ENCODE assay signal across 16 cellular contexts in genomic region chr9:96163141-96163540, GRCh38.
DNase-seq lines count a peak whose midpoint lies in the region; ATAC-seq and TF ChIP-seq lines count a peak whose summit lies in the region.
"Had no signal": no experiment of that assay in that cellular context is flagged by ENCODE, and none has a peak within 500 bp of the region (broad histone marks: within the 10 kb centered on the region; RNA-seq: fewer than 3 reads in every experiment).

No MANE protein-coding gene starts in this region.

- DNase-seq in SIG-M5 treated with dmso at 0.1 percent for 504 hours (lab: John Stamatoyannopoulos, UW; ENCODE audit: unreplicated experiment) (peak; percentile 62), SIG-M5 (lab: John Stamatoyannopoulos, UW) (no peak), NB4 (ENCODE audit: low read depth) (peak; percentile 69), islet precursor cell (peak; percentile 4), NCI-H446 (lab: John Stamatoyannopoulos, UW) (no peak)
- DNase-seq: 8988T; AML-193; C1 segment of cervical spinal cord; Calu3; CD4-positive, alpha-beta T cell; DMS 273 treated with DMSO at 0.1 percent for 48 hours; GOT3; H9 had no signal

- TF ChIP-seq CTCF in NB4 (IDR thresholded peaks at IDR 0.05; ENCODE audit: low read depth, low read length): no peak

- peak overlapping the region; percentile 49 for H3K4me3 ChIP-seq in NB4 (ENCODE audit: low read depth, low read length)
- H3K4me3 ChIP-seq: GM12878 had no signal

- ATAC-seq in HG03460 (IDR thresholded peaks at IDR 0.05; ENCODE audit: unreplicated experiment) (no peak), HG03432 (IDR thresholded peaks at IDR 0.05; ENCODE audit: unreplicated experiment) (no peak)
- ATAC-seq: GM12878 had no signal

- TF ChIP-seq POLR2A in NB4 (IDR thresholded peaks at IDR 0.05; ENCODE audit: extremely low read depth, insufficient read length): no peak

Comparison
In these comparisons a context has a peak if more than half of its experiments do, and no peak if none do; other contexts are left out.
1. DNase-seq: peak in SIG-M5 treated with dmso at 0.1 percent for 504 hours (single experiment), NB4 (single experiment) and islet precursor cell (single experiment); none in SIG-M5 (single experiment) and NCI-H446 (0 of 2).